ENCODE assay signal across 8 cellular contexts in genomic region chr17:72587773-72588511, GRCh38.
DNase-seq lines count a peak whose midpoint lies in the region; ATAC-seq and TF ChIP-seq lines count a peak whose summit lies in the region.

No MANE protein-coding gene starts in this region.

- ATAC-seq in RWPE2 (ENCODE audit: low read depth) = peak; percentile 32
- no peak for ATAC-seq in HG02588 (IDR thresholded peaks at IDR 0.05; ENCODE audit: unreplicated experiment)
- ATAC-seq in HG03342 (IDR thresholded peaks at IDR 0.05; ENCODE audit: unreplicated experiment) = no peak
- ATAC-seq in GM19328 (IDR thresholded peaks at IDR 0.05; ENCODE audit: unreplicated experiment) = no peak

- H3K9ac ChIP-seq in fibroblast of lung (ENCODE audit: insufficient read depth, low read length) = no peak overlapping the region

- no peaks in the 10 kb centered on the region for H4K20me1 ChIP-seq in fibroblast of lung (ENCODE audit: control insufficient read depth, extremely low read depth, insufficient read depth, low read length)

- H3K27ac ChIP-seq in AG04450 (ENCODE audit: low read depth, low read length) (peak overlapping the region; percentile 58), RWPE2 (ENCODE audit: poor library complexity, severe bottlenecking) (peak overlapping the region; percentile 96), fibroblast of lung (ENCODE audit: insufficient read depth, low read length) (peak overlapping the region; percentile 20)

- H2AFZ ChIP-seq in fibroblast of lung (ENCODE audit: low read length) = peak overlapping the region; percentile 55

- DNase-seq in AG04450 (ENCODE audit: low read depth, low spot score) (no peak), GM20000 (ENCODE audit: low spot score) (peak; percentile 31), RWPE2 (ENCODE audit: low spot score) (peak; percentile 76), fibroblast of lung (ENCODE audit: low read depth in 2 of 2) (peak; percentile 49 to 68), nucleus accumbens (lab: John Stamatoyannopoulos, UW) (no peak)

- no peaks in the 10 kb centered on the region for H3K27me3 ChIP-seq in AG04450 (ENCODE audit: control insufficient read depth, insufficient read depth, low read length)
- H3K27me3 ChIP-seq in RWPE2 (ENCODE audit: insufficient read depth, poor library complexity, severe bottlenecking) = no peaks in the 10 kb centered on the region
- no peaks in the 10 kb centered on the region for H3K27me3 ChIP-seq in fibroblast of lung (ENCODE audit: control insufficient read depth, insufficient read depth, low read length)

- POLR2A ChIA-PET in AG04450 (lab: Yijun Ruan, JAX) = interaction anchor here (0.5 to 0.9 kb wide), 2 partner anchors 103 to 131 kb away, joined by 3 read pairs; no protein-coding TSS in a partner anchor

- H3K79me2 ChIP-seq in fibroblast of lung (ENCODE audit: control insufficient read depth, insufficient read depth, low read length) = no peaks in the 10 kb centered on the region

- H3K36me3 ChIP-seq in RWPE2 (ENCODE audit: low read depth) = peaks cover 30% of the 10 kb centered on the region
- H3K36me3 ChIP-seq in fibroblast of lung (ENCODE audit: control insufficient read depth, insufficient read depth, low read length) = no peaks in the 10 kb centered on the region

- no peaks in the 10 kb centered on the region; the same call in 1 of the 2 replicates for H3K9me3 ChIP-seq in AG04450 (ENCODE audit: control insufficient read depth, insufficient read depth, low read length)
- no peaks in the 10 kb centered on the region for H3K9me3 ChIP-seq in RWPE2 (ENCODE audit: severe bottlenecking)
- H3K9me3 ChIP-seq in fibroblast of lung (ENCODE audit: control insufficient read depth, insufficient read depth, low read depth, low read length) = no peaks in the 10 kb centered on the region

- peak overlapping the region; percentile 32 for H3K4me2 ChIP-seq in fibroblast of lung (ENCODE audit: extremely low read depth, insufficient read depth, low read length)

- peak overlapping the region; percentile 33; the same call in 1 of the 2 replicates for H3K4me3 ChIP-seq in AG04450 (ENCODE audit: low read depth, low read length)
- H3K4me3 ChIP-seq in RWPE2 (ENCODE audit: severe bottlenecking) = peak overlapping the region; percentile 94
- H3K4me3 ChIP-seq in fibroblast of lung (replicated peaks in 1 of 4; ENCODE audit: control extremely low read depth in 1 of 4, insufficient read depth in 1 of 4, low read depth in 3 of 4, low read length in 4 of 4) = peak overlapping the region in 3 of 4 experiments; percentile 6 to 35 (median 11)

- H3K4me1 ChIP-seq in RWPE2 (ENCODE audit: insufficient read depth, poor library complexity, severe bottlenecking) (peaks cover 40% of the 10 kb centered on the region), fibroblast of lung (ENCODE audit: control insufficient read depth, extremely low read depth, insufficient read depth, low read length) (no peaks in the 10 kb centered on the region)

- CTCF ChIA-PET in AG04450 (lab: Charles Lee) = interaction anchor here (1.8 to 5.3 kb wide), 4 partner anchors 27 to 138 kb away, joined by 6 to 22 read pairs (median 16); no protein-coding TSS in a partner anchor

- TF ChIP-seq CTCF in AG04450 (IDR thresholded peaks at IDR 0.05; ENCODE audit: low read depth, low read length) = peak; percentile 36
- no peak for TF ChIP-seq CTCF in GM20000 (IDR thresholded peaks at IDR 0.05; ENCODE audit: extremely low read depth, missing control alignments)
- peak; percentile 1 for TF ChIP-seq CTCF in RWPE2 (IDR thresholded peaks at IDR 0.05; ENCODE audit: poor library complexity, severe bottlenecking)
- TF ChIP-seq CTCF in fibroblast of lung (conservative IDR thresholded peaks at IDR 0.05 in 1 of 2, IDR thresholded peaks at IDR 0.05 in 1 of 2; ENCODE audit: low read depth in 1 of 2, low read length in 2 of 2) = peak in 1 of 2 donors; percentile 7

Comparison
In these comparisons a context has a peak if more than half of its experiments do, and no peak if none do; other contexts are left out.
1. DNase-seq: peak in GM20000 (single experiment), RWPE2 (single experiment) and fibroblast of lung (2 of 2); none in AG04450 (single experiment) and nucleus accumbens (0 of 56).
2. H3K27ac ChIP-seq: peak in every context shown above with its lines; median percentile 96 in RWPE2; 58 in AG04450; 20 in fibroblast of lung.
3. H3K4me3 ChIP-seq: peak in every context shown above with its lines; median percentile 94 in RWPE2; 33 in AG04450; 11 in fibroblast of lung.